16 cellular contexts compared by ENCODE assay signal in genomic region chr18:36329684-36330434, GRCh38. TPM values are rescaled to one million over a fixed set of nuclear protein-coding genes. Genes with fewer than 3 reads are reported as not detected.
DNase-seq lines count a peak whose midpoint lies in the region; ATAC-seq and TF ChIP-seq lines count a peak whose summit lies in the region.
"Had no signal": no experiment of that assay in that cellular context is flagged by ENCODE, and none has a peak within 500 bp of the region (broad histone marks: within the 10 kb centered on the region; RNA-seq: fewer than 3 reads in every experiment).

No MANE protein-coding gene starts in this region.

- H3K9me3 ChIP-seq in cardiac muscle cell (ENCODE audit: low read depth) (no peaks in the 10 kb centered on the region), trophoblast cell (ENCODE audit: insufficient read depth, low read depth, low read length) (no peaks in the 10 kb centered on the region)
- H3K9me3 ChIP-seq: HAP-1, SJCRH30 had no signal

- H3K27me3 ChIP-seq in cardiac muscle cell (no peaks in the 10 kb centered on the region), trophoblast cell (ENCODE audit: insufficient read depth, low read length) (no peaks in the 10 kb centered on the region)
- H3K27me3 ChIP-seq: SJCRH30 had no signal

- no CpG with 5 or more reads among the region's 3 CpGs for WGBS in trophoblast cell (ENCODE audit: extremely low coverage, insufficient coverage, insufficient read length)

- no peak overlapping the region for H3K14ac ChIP-seq in trophoblast cell (ENCODE audit: low read length)

- no peaks in the 10 kb centered on the region; the same call in 1 of the 2 replicates for H3K27me3 Mint-ChIP-seq in WTC11 (ENCODE audit: low read depth)

- DNase-seq in cardiac muscle cell (ENCODE audit: low read depth in 1 of 2, low spot score in 1 of 2) (peak in 1 of 2 donors; percentile 57), Right ventricle myocardium superior (no peak), WTC11 (ENCODE audit: low spot score) (no peak), fibroblast of the aortic adventitia (ENCODE audit: low read depth) (peak; percentile 67), trophoblast cell (no peak), kidney tubule cell (ENCODE audit: low spot score) (no peak), mucosa of gallbladder (ENCODE audit: low spot score) (no peak)
- DNase-seq: C1 segment of cervical spinal cord, DMS79, NCI-H1417, NCI-H1930, NCI-H510A, SJCRH30 had no signal

- no peak overlapping the region for H3K23ac ChIP-seq in trophoblast cell (ENCODE audit: low read length)

- no peak overlapping the region for H4K12ac ChIP-seq in trophoblast cell (ENCODE audit: low read depth, low read length)

- H2AK5ac ChIP-seq in trophoblast cell (ENCODE audit: low read length) = no peak overlapping the region

- CTCF ChIA-PET in WTC11 (lab: Charles Lee) = interaction anchor here (0.8 to 1.5 kb wide), 3 partner anchors 20 to 358 kb away, joined by 3 to 8 read pairs (median 4); no protein-coding TSS in a partner anchor

- intact Hi-C loops in Right ventricle myocardium superior (cut with DNase I) = loop anchor here (10.0 kb wide), 1 partner anchor 135 kb away; no protein-coding TSS in a partner anchor

- no peak overlapping the region for H3K9ac ChIP-seq in trophoblast cell (ENCODE audit: low read length)

- H2AFZ ChIP-seq in trophoblast cell (ENCODE audit: insufficient read depth, low read length, poor library complexity) = no peak overlapping the region

- no peak for ATAC-seq in Right ventricle myocardium superior (ENCODE audit: poor library complexity)
- peak; percentile 74 for ATAC-seq in WTC11
- no peak for ATAC-seq in HG03095 (IDR thresholded peaks at IDR 0.05; ENCODE audit: unreplicated experiment)

- no peaks in the 10 kb centered on the region for H3K36me3 Mint-ChIP-seq in WTC11
- H3K36me3 Mint-ChIP-seq: IgD-negative memory B cell had no signal

- H3K4me2 ChIP-seq in trophoblast cell (ENCODE audit: low read length) = no peak overlapping the region

- peaks cover 2% of the 10 kb centered on the region for H3K79me2 ChIP-seq in trophoblast cell (ENCODE audit: control insufficient read depth, insufficient read depth, low read length, poor library complexity)

- no peaks in the 10 kb centered on the region for H3K36me3 ChIP-seq in cardiac muscle cell
- peaks cover 2 to 6% of the 10 kb centered on the region in 2 experiments for H3K36me3 ChIP-seq in trophoblast cell (ENCODE audit: control insufficient read depth in 1 of 2, insufficient read depth in 2 of 2, low read length in 2 of 2)
- H3K36me3 ChIP-seq: HAP-1, SJCRH30 had no signal

- H3K27ac ChIP-seq in cardiac muscle cell (peak overlapping the region; percentile 80), trophoblast cell (ENCODE audit: low read depth, low read length) (no peak overlapping the region)
- H3K27ac ChIP-seq: SJCRH30 had no signal

- H3K4me3 ChIP-seq in cardiac muscle cell (no peak overlapping the region), fibroblast of the aortic adventitia (ENCODE audit: low read depth, low read length) (no peak overlapping the region), trophoblast cell (ENCODE audit: low read depth, low read length) (no peak overlapping the region)
- H3K4me3 ChIP-seq: HAP-1, SJCRH30 had no signal

- peaks cover 4% of the 10 kb centered on the region for H3K79me1 ChIP-seq in trophoblast cell (ENCODE audit: low read length)

- peak overlapping the region; percentile 6 for H3K18ac ChIP-seq in trophoblast cell (ENCODE audit: low read length)

- H3K9me3 Mint-ChIP-seq in WTC11 = peaks cover 6% of the 10 kb centered on the region; the same call in 1 of the 2 replicates

- H4K91ac ChIP-seq in trophoblast cell (ENCODE audit: low read depth, low read length) = no peak overlapping the region

- H3K4me1 Mint-ChIP-seq in WTC11 = peaks cover 32% of the 10 kb centered on the region
- H3K4me1 Mint-ChIP-seq: IgD-negative memory B cell had no signal

- H3K4me3 Mint-ChIP-seq in WTC11 = no peak overlapping the region

- H3K4me1 ChIP-seq in cardiac muscle cell (ENCODE audit: low read depth) (peaks cover 87% of the 10 kb centered on the region), trophoblast cell (ENCODE audit: control insufficient read depth in 1 of 2, insufficient read depth in 2 of 2, low read length in 2 of 2) (peaks cover 24% of the 10 kb centered on the region in 2 experiments)
- H3K4me1 ChIP-seq: HAP-1, SJCRH30 had no signal

- no peak overlapping the region for H3K4ac ChIP-seq in trophoblast cell (ENCODE audit: low read depth, low read length)

- H2BK12ac ChIP-seq in trophoblast cell (ENCODE audit: low read length) = no peak overlapping the region

- POLR2A ChIA-PET in WTC11 (lab: Charles Lee) = no interaction called here

- H3K27ac Mint-ChIP-seq in WTC11 = no peak overlapping the region
- H3K27ac Mint-ChIP-seq: IgD-negative memory B cell had no signal

- TF ChIP-seq CTCF in cardiac muscle cell (IDR thresholded peaks at IDR 0.05; ENCODE audit: low read depth, low read length) = no peak
- no peak for TF ChIP-seq CTCF in WTC11 (IDR thresholded peaks at IDR 0.05)
- TF ChIP-seq CTCF in fibroblast of the aortic adventitia (IDR thresholded peaks at IDR 0.05; ENCODE audit: insufficient read depth, low read length) = no peak

- H2BK120ac ChIP-seq in trophoblast cell (ENCODE audit: insufficient read depth, low read length, poor library complexity) = no peak overlapping the region

- no peak overlapping the region for H2BK5ac ChIP-seq in trophoblast cell (ENCODE audit: low read depth, low read length, poor library complexity)

- no peak overlapping the region for H4K8ac ChIP-seq in trophoblast cell (ENCODE audit: low read depth, low read length)

TF ChIP-seq in WTC11, 78 proteins besides CTCF, POLR2A, EP300 and RAD21:
- TF ChIP-seq NFATC4 (CRISPR knock-in tag; IDR thresholded peaks at IDR 0.05) = no peak
- TF ChIP-seq ZNF423 (CRISPR knock-in tag; IDR thresholded peaks at IDR 0.05) = no peak
- TF ChIP-seq RELA (CRISPR knock-in tag; IDR thresholded peaks at IDR 0.05; ENCODE audit: borderline replicate concordance) = no peak
TF ChIP-seq in WTC11: peak in this region for 0.

RNA-seq across cellular contexts. Expression of gene FHOD3, which starts 32.3 kb away (rescaled TPM):
- total RNA-seq in cardiac muscle cell (262 and 347 TPM in 2 replicates), Right ventricle myocardium superior (317 TPM), WTC11 (2021) (3.8 to 4.8 TPM (median 4.6 TPM) in 3 replicates), fibroblast of the aortic adventitia (ENCODE audit: low replicate concordance) (3.0 and 3.3 TPM in 2 replicates), mucosa of gallbladder (24.9 TPM)
- 127 and 129 TPM in 2 replicates for polyA plus RNA-seq in cardiac muscle cell
- 47.0 and 54.5 TPM in 2 replicates for polyA plus RNA-seq in trophoblast cell (2013)
- polyA plus RNA-seq: IgD-negative memory B cell had no signal

Comparison
In these comparisons a context has a peak if more than half of its experiments do, and no peak if none do; other contexts are left out.
1. RNA of gene FHOD3, which starts 32.3 kb away (total RNA-seq): 262 to 347 TPM in cardiac muscle cell and 317 TPM in Right ventricle myocardium superior (single experiment); 24.9 TPM in mucosa of gallbladder (single experiment), 3.8 to 4.8 TPM in WTC11 and 3.0 to 3.3 TPM in fibroblast of the aortic adventitia; every median in the first group is over 10 times any median in the second.